In genomic region chr17:8209909-8210760, GRCh38 we compare ENCODE assay signal across 8 cellular contexts. TPM values are rescaled to one million over a fixed set of nuclear protein-coding genes. Genes with fewer than 3 reads are reported as not detected.
DNase-seq lines count a peak whose midpoint lies in the region; ATAC-seq and TF ChIP-seq lines count a peak whose summit lies in the region.

Gene AURKB, minus strand, starts transcription at chr17:8210575. Its CDS starts 351 bp downstream, at chr17:8210224.

- no peak for TF ChIP-seq CTCF in PC-3 (conservative IDR thresholded peaks at IDR 0.05; ENCODE audit: low read depth, low read length)

- H3F3A ChIP-seq in PC-3 (ENCODE audit: low read length, unreplicated experiment), result no peaks in the 10 kb centered on the region

- H3K27me3 ChIP-seq in PC-3 (ENCODE audit: low read length) (no peaks in the 10 kb centered on the region), muscle layer of colon (ENCODE audit: control insufficient read depth in 1 of 2, insufficient read depth in 2 of 2, low read length in 2 of 2) (no peaks in the 10 kb centered on the region)

- peak within 1 kb of the TSS; percentile 88 for H3K4me3 ChIP-seq in PC-3 (ENCODE audit: low read length)
- peak within 1 kb of the TSS; percentile 25 to 71 for H3K4me3 ChIP-seq in muscle layer of colon (ENCODE audit: low read depth in 1 of 2, low read length in 2 of 2)

- H3K9me2 ChIP-seq in PC-3 (replicated peaks; ENCODE audit: low read length), result no peaks in the 10 kb centered on the region

- intact Hi-C loops in PC-3 (cut with micrococcal nuclease), result no loop called here

- ATAC-seq in GM21526 (IDR thresholded peaks at IDR 0.05; ENCODE audit: low FRiP score, unreplicated experiment) (peak; percentile 67), PC-3 (peak; percentile 94)

- peaks cover 13% of the 10 kb centered on the region for H3K4me1 ChIP-seq in PC-3 (ENCODE audit: insufficient read depth, low read length)
- H3K4me1 ChIP-seq in muscle layer of colon (ENCODE audit: insufficient read depth, low read length), result peaks cover 10% of the 10 kb centered on the region

- TSS peak; percentile 89 for BruUV-seq in PC-3 (replicated peaks; lab: Mats Ljungman, UMichigan)

- TF ChIP-seq POLR2A in erythroblast (IDR thresholded peaks at IDR 0.05; ENCODE audit: low read length), result peak; percentile 95

- peaks cover 16% of the 10 kb centered on the region for H3K36me3 ChIP-seq in PC-3 (ENCODE audit: low read depth, low read length)
- H3K36me3 ChIP-seq in muscle layer of colon (ENCODE audit: insufficient read depth, low read length), result no peaks in the 10 kb centered on the region

- peak within 1 kb of the TSS; percentile 87 for H3K27ac ChIP-seq in PC-3 (ENCODE audit: low read length)
- H3K27ac ChIP-seq in muscle layer of colon (ENCODE audit: low read depth, low read length), result no peak within 1 kb of the TSS

- peak; percentile 97 for DNase-seq in DMS 273 (lab: John Stamatoyannopoulos, UW; ENCODE audit: unreplicated experiment)
- peak; percentile 78 for DNase-seq in HuH-7.5 (ENCODE audit: low spot score)
- DNase-seq in PC-3, result peak; percentile 95
- DNase-seq in activated T-cell treated with anti-CD3 and anti-CD28 coated beads for 4 hours, result peak; percentile 89
- DNase-seq in erythroblast (lab: John Stamatoyannopoulos, UW), result peak; percentile 95 to 97
- DNase-seq in stimulated activated CD8-positive, alpha-beta memory T cell treated with anti-CD3 and anti-CD28 coated beads, Interleukin-7, amount 100 ng/mL, for 1 hour (ENCODE audit: low read depth in 2 of 2), result peak; percentile 65 to 84

- H2AFZ ChIP-seq in PC-3 (ENCODE audit: low read length), result peak within 1 kb of the TSS; percentile 85

- H3K79me2 ChIP-seq in PC-3 (ENCODE audit: low read length), result peaks cover 35% of the 10 kb centered on the region

- peaks cover 16% of the 10 kb centered on the region for H4K20me1 ChIP-seq in PC-3 (ENCODE audit: low read length)

- CTCF ChIA-PET in PC-3 (lab: Charles Lee), result interaction anchor here (0.6 kb wide), 1 partner anchor 11 kb away, joined by 3 read pairs; no protein-coding TSS in a partner anchor

- H3K9ac ChIP-seq in PC-3 (ENCODE audit: low read length), result peak within 1 kb of the TSS; percentile 92
- no peak within 1 kb of the TSS for H3K9ac ChIP-seq in muscle layer of colon (ENCODE audit: low read length)

- H3K4me2 ChIP-seq in PC-3 (ENCODE audit: low read length), result peak within 1 kb of the TSS; percentile 93

- H3K9me3 ChIP-seq in PC-3 (ENCODE audit: low read length) (no peaks in the 10 kb centered on the region), muscle layer of colon (ENCODE audit: low read length) (no peaks in the 10 kb centered on the region)

- POLR2A ChIA-PET in PC-3 (lab: Charles Lee; ENCODE audit: unreplicated experiment), result interaction anchor here (0.6 kb wide), 1 partner anchor 627 kb away, joined by 4 read pairs; the partner anchor contains the start of gene MPDU1

RNA-seq across cellular contexts. Expression of gene AURKB, which starts in this region (rescaled TPM):
- total RNA-seq in PC-3 (2014; rRNA removed), result 72.3 and 82.9 TPM in 2 replicates
